14 cellular contexts compared by ENCODE assay signal in the genomic region with DNA sequence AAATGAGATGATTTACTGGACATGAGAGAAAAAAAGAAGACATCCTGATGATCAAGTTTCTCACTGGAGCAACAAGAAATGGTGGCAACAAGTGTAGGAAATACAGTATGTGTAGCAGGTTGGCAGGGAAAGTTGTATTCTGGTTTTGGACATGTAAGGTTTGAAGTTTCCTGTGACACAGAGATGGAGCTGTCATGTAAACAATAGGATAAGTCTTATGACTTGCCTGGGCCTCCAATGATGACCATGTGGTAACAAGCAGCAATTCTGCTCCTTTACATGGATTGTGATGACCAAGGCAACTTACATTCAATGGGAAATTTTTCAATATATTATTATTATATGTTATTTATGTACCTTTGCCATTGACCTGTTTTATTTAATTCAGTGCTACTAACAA.
DNase-seq lines count a peak whose midpoint lies in the region; ATAC-seq and TF ChIP-seq lines count a peak whose summit lies in the region.
"Had no signal": no experiment of that assay in that cellular context is flagged by ENCODE, and none has a peak within 500 bp of the region (broad histone marks: within the 10 kb centered on the region; RNA-seq: fewer than 3 reads in every experiment).

No MANE protein-coding gene starts in this region.

- no peak for DNase-seq in central memory CD8-positive, alpha-beta T cell (ENCODE audit: low spot score in 2 of 2)
- DNase-seq in endothelial cell (ENCODE audit: low spot score) = no peak
- no peak for DNase-seq in stimulated activated effector memory CD8-positive, alpha-beta T cell treated with anti-CD3 and anti-CD28 coated beads, Interleukin-12 subunit alpha, Interleukin-12 subunit beta, amount 100 ng/mL, for 72 hours (ENCODE audit: low spot score in 2 of 2)
- DNase-seq in kidney glomerular epithelial cell (lab: John Stamatoyannopoulos, UW) = no peak
- DNase-seq in SW480 (ENCODE audit: low spot score) = no peak
- DNase-seq in effector memory CD4-positive, alpha-beta T cell = no peak
- DNase-seq: C1 segment of cervical spinal cord; Caco-2; CD8-positive, alpha-beta T cell; DMS153; DND-41; GOT3 had no signal

- peaks cover 30% of the 10 kb centered on the region for H3K4me1 Mint-ChIP-seq in central memory CD8-positive, alpha-beta T cell
- H3K4me1 Mint-ChIP-seq in endothelial cell (ENCODE audit: unreplicated experiment) = peaks cover 14% of the 10 kb centered on the region
- peaks cover 31% of the 10 kb centered on the region for H3K4me1 Mint-ChIP-seq in stimulated activated effector memory CD8-positive, alpha-beta T cell treated with anti-CD3 and anti-CD28 coated beads, Interleukin-12 subunit alpha, Interleukin-12 subunit beta, amount 100 ng/mL, for 72 hours

- H3K4me1 ChIP-seq in HEK293 (ENCODE audit: control insufficient read depth, insufficient read depth, low read length) = 0 out of 2 replicates have a peak, but pooled peaks cover 3% of the 10 kb centered on the region
- no peaks in the 10 kb centered on the region for H3K4me1 ChIP-seq in effector memory CD4-positive, alpha-beta T cell (ENCODE audit: control insufficient read depth, insufficient read depth, low read length, poor library complexity, severe bottlenecking)
- H3K4me1 ChIP-seq: Caco-2, HAP-1 had no signal

- POLR2A ChIA-PET in HEK293 (lab: Yijun Ruan, JAX) = no interaction called here

- ATAC-seq in central memory CD8-positive, alpha-beta T cell (replicated peaks; ENCODE audit: extremely low read depth, poor library complexity, severe bottlenecking) = no peak
- ATAC-seq in stimulated activated effector memory CD8-positive, alpha-beta T cell treated with anti-CD3 and anti-CD28 coated beads, Interleukin-12 subunit alpha, Interleukin-12 subunit beta, amount 100 ng/mL, for 72 hours = no peak
- ATAC-seq: CD8-positive, alpha-beta T cell had no signal

- no peaks in the 10 kb centered on the region for H3K27me3 Mint-ChIP-seq in central memory CD8-positive, alpha-beta T cell
- H3K27me3 Mint-ChIP-seq in endothelial cell (ENCODE audit: unreplicated experiment) = peaks cover 8% of the 10 kb centered on the region

- H3K4me3 Mint-ChIP-seq in central memory CD8-positive, alpha-beta T cell = no peak overlapping the region
- no peak overlapping the region for H3K4me3 Mint-ChIP-seq in endothelial cell (ENCODE audit: unreplicated experiment)
- no peak overlapping the region for H3K4me3 Mint-ChIP-seq in stimulated activated effector memory CD8-positive, alpha-beta T cell treated with anti-CD3 and anti-CD28 coated beads, Interleukin-12 subunit alpha, Interleukin-12 subunit beta, amount 100 ng/mL, for 72 hours
- H3K4me3 Mint-ChIP-seq: CD8-positive, alpha-beta T cell had no signal

- peak overlapping the region; percentile 10 for H3K27ac Mint-ChIP-seq in central memory CD8-positive, alpha-beta T cell (ENCODE audit: low read depth)
- peak overlapping the region; percentile 48 for H3K27ac Mint-ChIP-seq in endothelial cell (ENCODE audit: unreplicated experiment)
- peak overlapping the region; percentile 41 for H3K27ac Mint-ChIP-seq in stimulated activated effector memory CD8-positive, alpha-beta T cell treated with anti-CD3 and anti-CD28 coated beads, Interleukin-12 subunit alpha, Interleukin-12 subunit beta, amount 100 ng/mL, for 72 hours
- H3K27ac Mint-ChIP-seq: CD8-positive, alpha-beta T cell had no signal

- H3K9me3 Mint-ChIP-seq in central memory CD8-positive, alpha-beta T cell = no peaks in the 10 kb centered on the region
- no peaks in the 10 kb centered on the region for H3K9me3 Mint-ChIP-seq in endothelial cell (ENCODE audit: unreplicated experiment)
- no peaks in the 10 kb centered on the region for H3K9me3 Mint-ChIP-seq in stimulated activated effector memory CD8-positive, alpha-beta T cell treated with anti-CD3 and anti-CD28 coated beads, Interleukin-12 subunit alpha, Interleukin-12 subunit beta, amount 100 ng/mL, for 72 hours
- H3K9me3 Mint-ChIP-seq: CD8-positive, alpha-beta T cell had no signal

- no peaks in the 10 kb centered on the region for H3K9me3 ChIP-seq in HEK293 (ENCODE audit: control insufficient read depth, insufficient read depth, low read depth, low read length)
- H3K9me3 ChIP-seq in effector memory CD4-positive, alpha-beta T cell (ENCODE audit: control insufficient read depth, low read length) = no peaks in the 10 kb centered on the region
- H3K9me3 ChIP-seq: Caco-2, HAP-1 had no signal

- no peak overlapping the region for H3K27ac ChIP-seq in HEK293 (ENCODE audit: extremely low read depth, low read depth, low read length)
- no peak overlapping the region for H3K27ac ChIP-seq in effector memory CD4-positive, alpha-beta T cell (ENCODE audit: insufficient read depth, low read length, poor library complexity, severe bottlenecking)

- no peak overlapping the region for H3K4me3 ChIP-seq in HEK293 (ENCODE audit: low read depth, low read length)
- no peak overlapping the region for H3K4me3 ChIP-seq in effector memory CD4-positive, alpha-beta T cell (ENCODE audit: insufficient read depth, low read depth, low read length, poor library complexity, severe bottlenecking)
- H3K4me3 ChIP-seq: HAP-1 had no signal

- CTCF ChIA-PET in HEK293 (lab: Yijun Ruan, JAX) = interaction anchor here (1.0 to 1.5 kb wide), 2 partner anchors 14 to 156 kb away, joined by 3 read pairs; no protein-coding TSS in a partner anchor

- TF ChIP-seq CTCF in HEK293 (tag by site-specific recombination; IDR thresholded peaks at IDR 0.05) = no peak
- TF ChIP-seq CTCF in endothelial cell (IDR thresholded peaks at IDR 0.05; ENCODE audit: unreplicated experiment) = no peak

- H3K27me3 ChIP-seq in effector memory CD4-positive, alpha-beta T cell (replicated peaks; ENCODE audit: control insufficient read depth, insufficient read depth, low read length, poor library complexity, severe bottlenecking) = no peaks in the 10 kb centered on the region

- H3K36me3 Mint-ChIP-seq in central memory CD8-positive, alpha-beta T cell (ENCODE audit: insufficient read depth) = peaks cover 50% of the 10 kb centered on the region
- H3K36me3 Mint-ChIP-seq in endothelial cell (ENCODE audit: low read depth, unreplicated experiment) = peaks cover 20% of the 10 kb centered on the region
- peaks cover 68% of the 10 kb centered on the region for H3K36me3 Mint-ChIP-seq in stimulated activated effector memory CD8-positive, alpha-beta T cell treated with anti-CD3 and anti-CD28 coated beads, Interleukin-12 subunit alpha, Interleukin-12 subunit beta, amount 100 ng/mL, for 72 hours

- peaks cover 0 to 37% of the 10 kb centered on the region in 2 experiments; a peak in 2 of 3 replicates for H3K36me3 ChIP-seq in HEK293 (ENCODE audit: control insufficient read depth in 2 of 2, insufficient read depth in 1 of 2, low read length in 2 of 2)
- peaks cover 32% of the 10 kb centered on the region for H3K36me3 ChIP-seq in effector memory CD4-positive, alpha-beta T cell (ENCODE audit: control insufficient read depth, insufficient read depth, low read length)

TF ChIP-seq in HEK293, 187 proteins besides CTCF, POLR2A, EP300 and RAD21:
- TF ChIP-seq ZNF140 (tag by site-specific recombination; IDR thresholded peaks at IDR 0.05) = peak; percentile 83
- TF ChIP-seq SCRT2 (tag by site-specific recombination; IDR thresholded peaks at IDR 0.05) = peak; percentile 83
- TF ChIP-seq ZNF366 (tag by site-specific recombination; conservative IDR thresholded peaks at IDR 0.05) = no peak
